ENCODE assay signal across 14 cellular contexts in genomic region chr11:43925063-43925931, GRCh38. TPM values are rescaled to one million over a fixed set of nuclear protein-coding genes. Genes with fewer than 3 reads are reported as not detected.
A peak's percentile ranks its signal among the peaks of the same experiment; 100 is the strongest.
DNase-seq lines count a peak whose midpoint lies in the region; ATAC-seq, FAIRE-seq and TF ChIP-seq lines count a peak whose summit lies in the region.
"Had no signal": no experiment of that assay in that cellular context is flagged by ENCODE, and none has a peak within 500 bp of the region (broad histone marks: within the 10 kb centered on the region; RNA-seq: fewer than 3 reads in every experiment).

No MANE protein-coding gene starts in this region.

- TF ChIP-seq RAD21 in K562 (CRISPR knock-in tag; conservative IDR thresholded peaks at IDR 0.05 in 1 of 2, IDR thresholded peaks at IDR 0.05 in 1 of 2) = no peak

- H2AFZ ChIP-seq in K562 (ENCODE audit: low read depth, low read length) (no peak overlapping the region), osteoblast (ENCODE audit: low read length) (no peak overlapping the region)

- POLR2A ChIA-PET in K562 (lab: Yijun Ruan, JAX) = interaction anchor here (1.1 to 1.4 kb wide), 2 partner anchors 17 kb away, joined by 4 to 7 read pairs; partner anchors contain the start of gene C11orf96

- TF ChIP-seq EP300 in K562 (IDR thresholded peaks at IDR 0.05; ENCODE audit: low read length) = no peak

- intact Hi-C loops in K562 (cut with micrococcal nuclease) (no loop called here), upper lobe of right lung (cut with DNase I) (no loop called here)

- no peak for TF ChIP-seq CTCF in K562 (IDR thresholded peaks at IDR 0.05 in 2 of 3, conservative IDR thresholded peaks at IDR 0.05 in 1 of 3; ENCODE audit: insufficient read depth in 2 of 3, low read depth in 1 of 3, low read length in 3 of 3)
- TF ChIP-seq CTCF in osteoblast (IDR thresholded peaks at IDR 0.05; ENCODE audit: extremely low read depth, low read depth, low read length) = no peak
- no peak for TF ChIP-seq CTCF in upper lobe of right lung (IDR thresholded peaks at IDR 0.05)

- CTCF ChIA-PET in K562 (lab: Yijun Ruan, JAX; ENCODE audit: low intra/inter-chr PET ratio) = no interaction called here

- H3K4me1 ChIP-seq in K562 (replicated peaks in 1 of 2; ENCODE audit: control insufficient read depth in 2 of 2, insufficient read depth in 2 of 2, low read length in 2 of 2) (peaks cover 10 to 15% of the 10 kb centered on the region in 2 experiments; a peak in 4 of 5 replicates), esophagus (ENCODE audit: control insufficient read depth in 2 of 2, insufficient read depth in 2 of 2, low read length in 1 of 2) (peaks cover 7 to 11% of the 10 kb centered on the region in 2 donors), osteoblast (ENCODE audit: insufficient read depth, low read length) (peaks cover 26% of the 10 kb centered on the region), upper lobe of right lung (peaks cover 26% of the 10 kb centered on the region)

- DNase-seq in K562 (ENCODE audit: extremely low read depth in 1 of 4, low spot score in 3 of 4) = no peak
- peak; percentile 37 for DNase-seq in osteoblast (ENCODE audit: insufficient read length, low spot score, missing footprints)
- no peak for DNase-seq in upper lobe of right lung
- DNase-seq: activated CD4-positive, alpha-beta T cell treated with anti-CD3 and anti-CD28 coated beads, Interleukin-2, amount 10 ng/mL, durations not matched to agents 7 days and 5 days; activated naive CD4-positive, alpha-beta T cell treated with anti-CD3 and anti-CD28 coated beads, Interleukin-2, amount 50 U/mL, for 16 hours; effector memory CD8-positive, alpha-beta T cell; SIG-M5; T-helper 9 cell had no signal

- 62% methylated on average over 12 of the region's 14 CpGs for WGBS in K562 (ENCODE audit: insufficient coverage, low coverage, missing lambda C conversion rate)
- WGBS in esophagus, 2 donors = 77 to 80% methylated on average over 14 of the region's 14 CpGs

- H3K9ac ChIP-seq in K562 (ENCODE audit: insufficient read depth in 1 of 2, low read depth in 2 of 2, low read length in 2 of 2) = peak overlapping the region in 1 of 2 experiments; percentile 43; a peak in 1 of 4 replicates

- in situ Hi-C loops in K562 (cut with MboI) = no loop called here

- no peak overlapping the region for H3K27ac ChIP-seq in K562 (ENCODE audit: extremely low read depth, low read depth, low read length)
- H3K27ac ChIP-seq in esophagus (ENCODE audit: low read depth in 2 of 2, low read length in 1 of 2) = peak overlapping the region; percentile 72 to 85
- no peak overlapping the region for H3K27ac ChIP-seq in osteoblast (ENCODE audit: low read depth, low read length)
- H3K27ac ChIP-seq in upper lobe of right lung = peak overlapping the region; percentile 65
- H3K27ac ChIP-seq: neutrophil had no signal

- H3K36me3 ChIP-seq in K562 (ENCODE audit: control insufficient read depth, insufficient read depth, low read length) (peaks cover 10% of the 10 kb centered on the region; the same call in 2 of the 3 replicates), esophagus (ENCODE audit: control insufficient read depth in 2 of 2, insufficient read depth in 2 of 2, low read length in 1 of 2) (peaks cover 0 to 2% of the 10 kb centered on the region in 2 donors), osteoblast (ENCODE audit: insufficient read depth, low read length) (no peaks in the 10 kb centered on the region), upper lobe of right lung (no peaks in the 10 kb centered on the region)
- H3K36me3 ChIP-seq: BE2C had no signal

- H3K4me2 ChIP-seq in K562 (ENCODE audit: insufficient read depth, low read length) = no peak overlapping the region
- no peak overlapping the region for H3K4me2 ChIP-seq in osteoblast (ENCODE audit: insufficient read depth, low read length)

- H3K4me3 ChIP-seq in K562 = no peak overlapping the region
- H3K4me3 ChIP-seq in esophagus (ENCODE audit: low read depth in 1 of 2, low read length in 2 of 2) = no peak overlapping the region
- H3K4me3 ChIP-seq in osteoblast (ENCODE audit: insufficient read depth, low read length) = no peak overlapping the region
- no peak overlapping the region for H3K4me3 ChIP-seq in upper lobe of right lung

- no peaks in the 10 kb centered on the region for H3K9me1 ChIP-seq in K562 (ENCODE audit: control insufficient read depth, insufficient read depth, low read length)

- H3K27me3 ChIP-seq in K562 (ENCODE audit: control insufficient read depth in 2 of 2, insufficient read depth in 2 of 2, low read length in 2 of 2) (peaks cover 0 to 8% of the 10 kb centered on the region in 2 experiments; a peak in 1 of 5 replicates), esophagus (ENCODE audit: control insufficient read depth in 1 of 2, insufficient read depth in 2 of 2, low read length in 2 of 2) (no peaks in the 10 kb centered on the region), osteoblast (ENCODE audit: insufficient read depth, low read length) (no peaks in the 10 kb centered on the region), upper lobe of right lung (no peaks in the 10 kb centered on the region)
- H3K27me3 ChIP-seq: BE2C, neutrophil had no signal

- TF ChIP-seq POLR2A in K562 (conservative IDR thresholded peaks at IDR 0.05) = no peak

- no peaks in the 10 kb centered on the region for H3K9me3 ChIP-seq in K562 (replicated peaks; ENCODE audit: control insufficient read depth, insufficient read depth, low read depth, low read length)
- H3K9me3 ChIP-seq in esophagus (ENCODE audit: control insufficient read depth in 2 of 2, insufficient read depth in 1 of 2, low read depth in 1 of 2, low read length in 1 of 2) = peaks cover 0 to 2% of the 10 kb centered on the region in 2 donors
- no peaks in the 10 kb centered on the region for H3K9me3 ChIP-seq in osteoblast (ENCODE audit: low read depth, low read length)
- H3K9me3 ChIP-seq in upper lobe of right lung = no peaks in the 10 kb centered on the region
- H3K9me3 ChIP-seq: BE2C, neutrophil had no signal

- H3K79me2 ChIP-seq in K562 (ENCODE audit: control insufficient read depth, insufficient read depth, low read length) (no peaks in the 10 kb centered on the region), osteoblast (ENCODE audit: insufficient read depth, low read length) (no peaks in the 10 kb centered on the region)

- no TSS peak for BruUV-seq in K562 (replicated peaks; lab: Mats Ljungman, UMichigan)

- H4K20me1 ChIP-seq in K562 (replicated peaks; ENCODE audit: control insufficient read depth, insufficient read depth, low read length) = no peaks in the 10 kb centered on the region
- no peaks in the 10 kb centered on the region for H4K20me1 ChIP-seq in osteoblast (ENCODE audit: insufficient read depth, low read length)

- peak; percentile 18; the same call in 2 of the 3 replicates for ATAC-seq in K562
- ATAC-seq in upper lobe of right lung = no peak
- ATAC-seq in GM18867 (IDR thresholded peaks at IDR 0.05; ENCODE audit: unreplicated experiment) = no peak
- ATAC-seq in GM18520 (IDR thresholded peaks at IDR 0.05; ENCODE audit: unreplicated experiment) = no peak
- no peak for ATAC-seq in HG03460 (IDR thresholded peaks at IDR 0.05; ENCODE audit: unreplicated experiment)
- ATAC-seq: effector memory CD8-positive, alpha-beta T cell had no signal

- no peak for FAIRE-seq in K562 (lab: Jason Lieb, UNC)

TF ChIP-seq in K562, 482 proteins besides CTCF, POLR2A, EP300 and RAD21 (continues in another document):
- no peak for TF ChIP-seq ZNF184 (CRISPR knock-in tag; IDR thresholded peaks at IDR 0.05)

RNA-seq across cellular contexts. Expression of gene C11orf96, which starts 17.1 kb away (rescaled TPM):
- total RNA-seq in K562 (2011; cell fraction: chromatin; rRNA removed; ENCODE audit: low replicate concordance) = 0.81 and 2.9 TPM in 2 replicates
- total RNA-seq in K562 (2011; cell fraction: nucleolus; rRNA removed) = 3.4 and 4.8 TPM in 2 replicates
- total RNA-seq in K562 (2011; cell fraction: nucleoplasm; rRNA removed) = 1.3 and 1.9 TPM in 2 replicates
- total RNA-seq in K562 (2014; rRNA removed) = 6.8 and 9.6 TPM in 2 replicates
- total RNA-seq in K562 (2014; rRNA removed; fragmentation: Illumina TruSeq; extraction: Trizol) = 0.26 and 0.40 TPM in 2 replicates
- total RNA-seq in K562 (2015; rRNA removed; fragmentation: Illumina TruSeq; extraction: Trizol) = 0.83 and 0.90 TPM in 2 replicates
- total RNA-seq in K562 (2021) = 7.7 and 8.5 TPM in 2 replicates
- polyA plus RNA-seq in K562 (2011; rRNA removed) = 1.2 and 2.0 TPM in 2 replicates
- polyA plus RNA-seq in K562 (2011; cell fraction: cytosol; rRNA removed) = 1.9 and 9.3 TPM in 2 replicates
- polyA plus RNA-seq in K562 (2011; cell fraction: nucleus; rRNA removed) = 2.0 and 4.6 TPM in 2 replicates
- polyA plus RNA-seq in K562 (2012) = 5.5 and 6.8 TPM in 2 replicates
- 0.16 and 0.73 TPM in 2 replicates for polyA plus RNA-seq in K562 (2014; fragmentation: Illumina TruSeq; extraction: Trizol)
- polyA plus RNA-seq in K562 (2014; fragmentation: Nextera tagmentation; extraction: Ambion mirVana) = under 1 TPM; 0.08 to 0.14 TPM
- polyA plus RNA-seq in K562 (2014; rRNA removed) = 6.6 and 10.8 TPM in 2 replicates
- 0.18 and 0.25 TPM in 2 replicates for polyA minus RNA-seq in K562 (2011; rRNA and poly(A)+ RNA removed)
- 2.0 and 2.1 TPM in 2 replicates for polyA minus RNA-seq in K562 (2011; cell fraction: cytosol; rRNA and poly(A)+ RNA removed)
- 1.3 and 1.6 TPM in 2 replicates for polyA minus RNA-seq in K562 (2011; cell fraction: nucleus; rRNA and poly(A)+ RNA removed)
- 10 to 100 TPM in 1 of 2 donors, 1 to 10 TPM in 1; 4.8 to 38.4 TPM for polyA plus RNA-seq in esophagus
- total RNA-seq in osteoblast = 9.7 and 20.6 TPM in 2 replicates
- total RNA-seq in upper lobe of right lung = 139 TPM
- total RNA-seq: activated CD4-positive, alpha-beta T cell treated with anti-CD3 and anti-CD28 coated beads, Interleukin-2, amount 10 ng/mL, durations not matched to agents 7 days and 5 days had no signal

RNA-seq across cellular contexts. Expression of gene ALKBH3, which starts 44.7 kb away (rescaled TPM):
- 12.6 and 15.8 TPM in 2 replicates for total RNA-seq in K562 (2011; cell fraction: chromatin; rRNA removed; ENCODE audit: low replicate concordance)
- total RNA-seq in K562 (2011; cell fraction: nucleolus; rRNA removed) = 8.7 and 11.2 TPM in 2 replicates
- 8.6 and 8.9 TPM in 2 replicates for total RNA-seq in K562 (2011; cell fraction: nucleoplasm; rRNA removed)
- total RNA-seq in K562 (2014; rRNA removed) (37.6 and 38.6 TPM in 2 replicates), K562 (2014; rRNA removed; fragmentation: Illumina TruSeq; extraction: Trizol) (42.5 TPM in 2 replicates), K562 (2015; rRNA removed; fragmentation: Illumina TruSeq; extraction: Trizol) (42.2 and 42.9 TPM in 2 replicates), K562 (2021) (33.1 and 37.9 TPM in 2 replicates), osteoblast (47.8 and 53.9 TPM in 2 replicates), upper lobe of right lung (27.7 TPM)
- polyA plus RNA-seq in K562 (2011; rRNA removed) (25.5 and 30.0 TPM in 2 replicates), K562 (2014; fragmentation: Illumina TruSeq; extraction: Trizol) (45.1 and 49.9 TPM in 2 replicates), K562 (2014; fragmentation: Nextera tagmentation; extraction: Ambion mirVana) (10 to 100 TPM; 16.0 to 25.0 TPM), K562 (2014; rRNA removed) (24.3 and 36.5 TPM in 2 replicates), esophagus (10 to 100 TPM; 15.3 to 23.2 TPM)
- 14.3 and 22.8 TPM in 2 replicates for polyA plus RNA-seq in K562 (2011; cell fraction: cytosol; rRNA removed)
- polyA plus RNA-seq in K562 (2011; cell fraction: nucleus; rRNA removed) = 11.1 and 16.7 TPM in 2 replicates
- polyA plus RNA-seq in K562 (2012) = 25.6 and 42.0 TPM in 2 replicates
- 33.5 and 52.5 TPM in 2 replicates for polyA minus RNA-seq in K562 (2011; rRNA and poly(A)+ RNA removed)
- 6.2 and 9.3 TPM in 2 replicates for polyA minus RNA-seq in K562 (2011; cell fraction: cytosol; rRNA and poly(A)+ RNA removed)
- 10.9 and 16.0 TPM in 2 replicates for polyA minus RNA-seq in K562 (2011; cell fraction: nucleus; rRNA and poly(A)+ RNA removed)

Comparison
In these comparisons a context has a peak if more than half of its experiments do, and no peak if none do; other contexts are left out.
1. H3K27ac ChIP-seq: peak in esophagus (2 of 2) and upper lobe of right lung (single experiment); none in K562 (single experiment) and osteoblast (single experiment).